14 cellular contexts compared by ENCODE assay signal in the genomic region with DNA sequence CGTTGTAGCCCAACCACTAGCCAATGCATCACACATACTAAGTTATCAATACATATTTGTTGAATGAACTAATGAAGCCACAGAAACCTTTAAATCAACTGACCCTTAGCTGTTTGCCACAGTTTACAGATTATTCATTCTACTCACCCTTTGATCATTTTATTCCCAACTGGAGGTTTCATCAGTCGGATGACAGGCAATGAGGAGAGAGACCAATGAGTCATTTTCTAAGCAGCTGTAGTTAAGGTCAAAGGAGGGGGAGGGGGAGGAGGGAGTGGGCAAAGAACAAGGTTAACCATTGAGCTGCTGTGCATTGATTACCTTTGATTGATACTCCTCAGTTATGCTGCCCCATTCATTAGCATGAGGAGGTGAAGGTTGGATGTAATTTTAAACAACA.
DNase-seq lines count a peak whose midpoint lies in the region; ATAC-seq, FAIRE-seq and TF ChIP-seq lines count a peak whose summit lies in the region.
"Had no signal": no experiment of that assay in that cellular context is flagged by ENCODE, and none has a peak within 500 bp of the region (broad histone marks: within the 10 kb centered on the region; RNA-seq: fewer than 3 reads in every experiment).

No MANE protein-coding gene starts in this region.

- H3K79me2 ChIP-seq in astrocyte (ENCODE audit: insufficient read depth, low read length) = no peaks in the 10 kb centered on the region

- no peaks in the 10 kb centered on the region for H3K36me3 Mint-ChIP-seq in astrocyte (ENCODE audit: low read depth, unreplicated experiment)
- H3K36me3 Mint-ChIP-seq: activated naive CD8-positive, alpha-beta T cell; mesothelial cell of epicardium had no signal

- H3K27me3 Mint-ChIP-seq in astrocyte (ENCODE audit: low read depth, unreplicated experiment) = no peaks in the 10 kb centered on the region

- H3K4me3 Mint-ChIP-seq in astrocyte (ENCODE audit: unreplicated experiment) = no peak overlapping the region
- H3K4me3 Mint-ChIP-seq: activated naive CD8-positive, alpha-beta T cell; HFFc6; mesothelial cell of epicardium had no signal

- no peak for TF ChIP-seq CTCF in astrocyte (IDR thresholded peaks at IDR 0.05; ENCODE audit: insufficient read depth, low read depth, low read length)

- H3K9ac ChIP-seq in astrocyte (ENCODE audit: low read length) = no peak overlapping the region

- no peaks in the 10 kb centered on the region for H3K9me3 Mint-ChIP-seq in astrocyte (ENCODE audit: unreplicated experiment)

- peak; percentile 3 for DNase-seq in NCI-H82 (lab: John Stamatoyannopoulos, UW)
- no peak for DNase-seq in NCI-H82 treated with DMSO at 0.1 percent for 48 hours (lab: John Stamatoyannopoulos, UW; ENCODE audit: unreplicated experiment)
- peak; percentile 95 for DNase-seq in astrocyte (ENCODE audit: low read depth)
- DNase-seq in iPS-NIHi7 (ENCODE audit: extremely low spot score) = peak; percentile 62
- DNase-seq in DMS79 (lab: John Stamatoyannopoulos, UW) = no peak
- DNase-seq in activated naive CD4-positive, alpha-beta T cell treated with anti-CD3 and anti-CD28 coated beads, Interleukin-2, amount 50 U/mL, for 16 hours = no peak
- DNase-seq: Caco-2, HFFc6, PC-9 had no signal

- H3K27ac ChIP-seq in astrocyte (ENCODE audit: low read depth, low read length) = peak overlapping the region; percentile 45
- H3K27ac ChIP-seq: coronary artery, PC-9 had no signal

- ATAC-seq in HG02840 (IDR thresholded peaks at IDR 0.05; ENCODE audit: low FRiP score, unreplicated experiment) (no peak), HG02798 (IDR thresholded peaks at IDR 0.05; ENCODE audit: poor library complexity, unreplicated experiment) (no peak)

- H2AFZ ChIP-seq in astrocyte (ENCODE audit: low read depth, low read length) = no peak overlapping the region
- H2AFZ ChIP-seq: PC-9 had no signal

- no peak for FAIRE-seq in astrocyte (lab: Jason Lieb, UNC)

- peak overlapping the region; percentile 67 for H3K27ac Mint-ChIP-seq in astrocyte (ENCODE audit: unreplicated experiment)
- H3K27ac Mint-ChIP-seq: activated naive CD8-positive, alpha-beta T cell; HFFc6; mesothelial cell of epicardium had no signal

- H4K20me1 ChIP-seq in astrocyte (ENCODE audit: insufficient read depth, low read length) = no peaks in the 10 kb centered on the region

- H3K27me3 ChIP-seq in astrocyte (ENCODE audit: insufficient read depth, low read length) = peaks cover 4% of the 10 kb centered on the region

- peak overlapping the region; percentile 63 for H3K4me2 ChIP-seq in astrocyte (ENCODE audit: low read length)
- H3K4me2 ChIP-seq: PC-9 had no signal

- H3K9me3 ChIP-seq in astrocyte (ENCODE audit: insufficient read depth, low read depth, low read length) = no peaks in the 10 kb centered on the region
- H3K9me3 ChIP-seq: Caco-2 had no signal

- H3K36me3 ChIP-seq in astrocyte (ENCODE audit: insufficient read depth, low read length) = no peaks in the 10 kb centered on the region

- H3K4me1 ChIP-seq in astrocyte (ENCODE audit: insufficient read depth, low read length) = peaks cover 22% of the 10 kb centered on the region
- H3K4me1 ChIP-seq: Caco-2 had no signal

- peaks cover 37% of the 10 kb centered on the region for H3K4me1 Mint-ChIP-seq in astrocyte (ENCODE audit: low read depth, unreplicated experiment)

- no peak overlapping the region for H3K4me3 ChIP-seq in astrocyte (ENCODE audit: insufficient read depth, low read depth, low read length)
- H3K4me3 ChIP-seq: coronary artery, PC-9 had no signal

Comparison
In these comparisons a context has a peak if more than half of its experiments do, and no peak if none do; other contexts are left out.
1. DNase-seq: peak in NCI-H82 (single experiment), astrocyte (single experiment) and iPS-NIHi7 (single experiment); none in NCI-H82 treated with DMSO at 0.1 percent for 48 hours (single experiment), DMS79 (single experiment) and activated naive CD4-positive, alpha-beta T cell treated with anti-CD3 and anti-CD28 coated beads, Interleukin-2, amount 50 U/mL, for 16 hours (single experiment).